Comparison of ENCODE assay signal across 2 cellular contexts in genomic region chr1:167136191-167136614, GRCh38.
TF ChIP-seq lines count a peak whose summit lies in the region.

No MANE protein-coding gene starts in this region.

TF ChIP-seq in SK-N-SH treated with all-trans-retinoic acid at 6 μM for 48 hours, 23 proteins besides CTCF, POLR2A, EP300 and RAD21 (continued from another document):
- TF ChIP-seq POU6F1 (CRISPR knock-in tag; IDR thresholded peaks at IDR 0.05; ENCODE audit: borderline replicate concordance, low read depth) (no peak), CSDC2 (CRISPR knock-in tag; IDR thresholded peaks at IDR 0.05) (no peak), ZNF565 (CRISPR knock-in tag; conservative IDR thresholded peaks at IDR 0.05; ENCODE audit: low read depth) (no peak), TSHZ2 (CRISPR knock-in tag; IDR thresholded peaks at IDR 0.05) (no peak), ZFP3 (CRISPR knock-in tag; IDR thresholded peaks at IDR 0.05) (no peak), BACH2 (CRISPR knock-in tag; IDR thresholded peaks at IDR 0.05; ENCODE audit: borderline replicate concordance) (no peak), ZNF70 (CRISPR knock-in tag; IDR thresholded peaks at IDR 0.05) (no peak), CSRNP3 (CRISPR knock-in tag; IDR thresholded peaks at IDR 0.05) (no peak), RARB (CRISPR knock-in tag; IDR thresholded peaks at IDR 0.05) (no peak), ESRRG (CRISPR knock-in tag; IDR thresholded peaks at IDR 0.05) (no peak), PATZ1 (CRISPR knock-in tag; IDR thresholded peaks at IDR 0.05; ENCODE audit: borderline replicate concordance) (no peak)

TF ChIP-seq in SK-N-SH, 30 proteins besides CTCF, POLR2A, EP300 and RAD21 (continued from another document):
- TF ChIP-seq MEF2A (IDR thresholded peaks at IDR 0.05; ENCODE audit: borderline replicate concordance, low read depth) (no peak), GABPA (IDR thresholded peaks at IDR 0.05; ENCODE audit: low read depth) (no peak), REST (IDR thresholded peaks at IDR 0.05; ENCODE audit: low read depth, low read length) (no peak), EZH2phosphoT487 (IDR thresholded peaks at IDR 0.05; ENCODE audit: borderline replicate concordance, low read depth) (no peak), MAX (IDR thresholded peaks at IDR 0.05; ENCODE audit: low read depth) (no peak), RXRA (IDR thresholded peaks at IDR 0.05; ENCODE audit: borderline replicate concordance, low read depth) (no peak), GATA2 (CRISPR knock-in tag; IDR thresholded peaks at IDR 0.05) (no peak)
